ENCODE assay signal across 10 cellular contexts in genomic region chr22:49825436-49825835, GRCh38. TPM values are rescaled to one million over a fixed set of nuclear protein-coding genes. Genes with fewer than 3 reads are reported as not detected.
A peak's percentile ranks its signal among the peaks of the same experiment; 100 is the strongest.
DNase-seq lines count a peak whose midpoint lies in the region; ATAC-seq and TF ChIP-seq lines count a peak whose summit lies in the region.
"Had no signal": no experiment of that assay in that cellular context is flagged by ENCODE, and none has a peak within 500 bp of the region (broad histone marks: within the 10 kb centered on the region; RNA-seq: fewer than 3 reads in every experiment).

No MANE protein-coding gene starts in this region.

- TF ChIP-seq CTCF in glutamatergic neuron (IDR thresholded peaks at IDR 0.05; ENCODE audit: partially characterized antibody, unreplicated experiment) (no peak), uterus (IDR thresholded peaks at IDR 0.05) (no peak)

- peaks cover 36% of the 10 kb centered on the region for H3K4me1 Mint-ChIP-seq in T-helper 2 cell treated with Interferon-gamma antibody and Interleukin-4, amounts not matched to agents 5 μg/mL and 100 μg/mL, for 36 hours (ENCODE audit: low read depth)
- H3K4me1 Mint-ChIP-seq in T-helper 17 cell: peaks cover 45% of the 10 kb centered on the region
- peaks cover 30% of the 10 kb centered on the region for H3K4me1 Mint-ChIP-seq in glutamatergic neuron (ENCODE audit: low read depth, unreplicated experiment)

- H3K27ac ChIP-seq in stomach smooth muscle (ENCODE audit: low read length): peak overlapping the region; percentile 71
- H3K27ac ChIP-seq in uterus: no peak overlapping the region

- no peak for TF ChIP-seq POLR2A in uterus (IDR thresholded peaks at IDR 0.05)

- peak overlapping the region; percentile 75 to 76 for H3K9ac ChIP-seq in stomach smooth muscle (ENCODE audit: low read length in 2 of 2)

- peaks cover 39% of the 10 kb centered on the region for H3K36me3 Mint-ChIP-seq in T-helper 2 cell treated with Interferon-gamma antibody and Interleukin-4, amounts not matched to agents 5 μg/mL and 100 μg/mL, for 36 hours (ENCODE audit: low read depth)
- H3K36me3 Mint-ChIP-seq in T-helper 17 cell (ENCODE audit: low read depth) (peaks cover 7% of the 10 kb centered on the region), glutamatergic neuron (ENCODE audit: unreplicated experiment) (peaks cover 17% of the 10 kb centered on the region)

- no peak for DNase-seq in T-helper 2 cell treated with Interferon-gamma antibody and Interleukin-4, amounts not matched to agents 5 μg/mL and 100 μg/mL, for 36 hours (ENCODE audit: low spot score)
- no peak for DNase-seq in T-helper 2 cell
- DNase-seq in T-helper 17 cell: no peak
- no peak for DNase-seq in glutamatergic neuron
- no peak for DNase-seq in HPDE6-E6E7 (ENCODE audit: extremely low spot score)
- DNase-seq in uterus: no peak
- DNase-seq: AML-193, cortex of kidney had no signal

- peaks cover 4% of the 10 kb centered on the region for H3K9me3 Mint-ChIP-seq in T-helper 2 cell treated with Interferon-gamma antibody and Interleukin-4, amounts not matched to agents 5 μg/mL and 100 μg/mL, for 36 hours
- peaks cover 18% of the 10 kb centered on the region for H3K9me3 Mint-ChIP-seq in glutamatergic neuron (ENCODE audit: unreplicated experiment)

- no peaks in the 10 kb centered on the region for H3K9me3 ChIP-seq in T-helper 17 cell (ENCODE audit: control insufficient read depth, low read length, poor library complexity, severe bottlenecking)
- H3K9me3 ChIP-seq in stomach smooth muscle (ENCODE audit: control insufficient read depth in 2 of 2, low read length in 2 of 2): no peaks in the 10 kb centered on the region
- no peaks in the 10 kb centered on the region for H3K9me3 ChIP-seq in uterus

- intact Hi-C loops in uterus (cut with DNase I; ENCODE audit: low total_unique reads): no loop called here

- no peaks in the 10 kb centered on the region for H3K27me3 Mint-ChIP-seq in T-helper 2 cell treated with Interferon-gamma antibody and Interleukin-4, amounts not matched to agents 5 μg/mL and 100 μg/mL, for 36 hours (ENCODE audit: low read depth)
- H3K27me3 Mint-ChIP-seq in T-helper 17 cell (no peaks in the 10 kb centered on the region), glutamatergic neuron (ENCODE audit: unreplicated experiment) (peaks cover 21% of the 10 kb centered on the region)

- H3K4me3 ChIP-seq in stomach smooth muscle (ENCODE audit: low read length in 2 of 2) (peak overlapping the region; percentile 83 to 88), uterus (peak overlapping the region in 1 of 2 donors; percentile 85)

- H3K27me3 ChIP-seq in stomach smooth muscle (ENCODE audit: control insufficient read depth in 1 of 2, insufficient read depth in 2 of 2, low read length in 2 of 2): no peaks in the 10 kb centered on the region
- H3K27me3 ChIP-seq in uterus: no peaks in the 10 kb centered on the region

- peaks cover 17 to 21% of the 10 kb centered on the region in 2 donors for H3K36me3 ChIP-seq in stomach smooth muscle (ENCODE audit: control insufficient read depth in 2 of 2, insufficient read depth in 2 of 2, low read length in 2 of 2)
- no peaks in the 10 kb centered on the region for H3K36me3 ChIP-seq in uterus

- peaks cover 48% of the 10 kb centered on the region for H3K4me1 ChIP-seq in stomach smooth muscle (ENCODE audit: control insufficient read depth, insufficient read depth, low read length)
- peaks cover 4 to 20% of the 10 kb centered on the region in 2 donors for H3K4me1 ChIP-seq in uterus

- no peak for ATAC-seq in T-helper 17 cell
- no peak for ATAC-seq in GM19351 (IDR thresholded peaks at IDR 0.05; ENCODE audit: unreplicated experiment)

- H3K4me3 Mint-ChIP-seq in T-helper 2 cell treated with Interferon-gamma antibody and Interleukin-4, amounts not matched to agents 5 μg/mL and 100 μg/mL, for 36 hours: peak overlapping the region; percentile 93
- H3K4me3 Mint-ChIP-seq in T-helper 17 cell (peak overlapping the region; percentile 93), glutamatergic neuron (ENCODE audit: unreplicated experiment) (peak overlapping the region; percentile 92)

- peak overlapping the region; percentile 93 for H3K27ac Mint-ChIP-seq in T-helper 2 cell treated with Interferon-gamma antibody and Interleukin-4, amounts not matched to agents 5 μg/mL and 100 μg/mL, for 36 hours
- H3K27ac Mint-ChIP-seq in T-helper 17 cell (peak overlapping the region; percentile 93), glutamatergic neuron (ENCODE audit: unreplicated experiment) (peak overlapping the region; percentile 73)

RNA-seq across cellular contexts. Expression of gene BRD1, which starts 2.2 kb away (rescaled TPM):
- total RNA-seq in T-helper 17 cell (100 to 1,000 TPM; 127 to 153 TPM), glutamatergic neuron (ENCODE audit: unreplicated experiment) (73.7 TPM), uterus (10 to 100 TPM; 17.9 to 47.4 (median 37.9) TPM)

RNA-seq across cellular contexts. Expression of gene ZBED4, which starts 28.2 kb away (rescaled TPM):
- total RNA-seq in T-helper 17 cell (10 to 100 TPM; 15.4 to 20.4 TPM), glutamatergic neuron (ENCODE audit: unreplicated experiment) (53.5 TPM), uterus (10 to 100 TPM in 2 of 4 donors, 1 to 10 TPM in 1, under 1 TPM in 1; 0.59 to 16.4 (median 12.7) TPM)
